1 cellular context compared by ENCODE assay signal in genomic region chr3:173501941-173502489, GRCh38.
TF ChIP-seq lines count a peak whose summit lies in the region.

No MANE protein-coding gene starts in this region.

TF ChIP-seq in IMR-90, 13 proteins besides CTCF, POLR2A, EP300 and RAD21 (continued from another document):
- TF ChIP-seq USF2 (IDR thresholded peaks at IDR 0.05; ENCODE audit: low read depth, low read length), result no peak
